In genomic region chr6:105691971-105692370, GRCh38 we compare ENCODE assay signal across 17 cellular contexts.
DNase-seq lines count a peak whose midpoint lies in the region; ATAC-seq and TF ChIP-seq lines count a peak whose summit lies in the region.
"Had no signal": no experiment of that assay in that cellular context is flagged by ENCODE, and none has a peak within 500 bp of the region (broad histone marks: within the 10 kb centered on the region; RNA-seq: fewer than 3 reads in every experiment).

No MANE protein-coding gene starts in this region.

- no peaks in the 10 kb centered on the region; the same call in 1 of the 2 replicates for H3K36me3 ChIP-seq in GM23338 (ENCODE audit: insufficient read depth)
- H3K36me3 ChIP-seq: SJSA1 had no signal

- peaks cover 32% of the 10 kb centered on the region for H3K9me3 Mint-ChIP-seq in activated CD4-positive, alpha-beta T cell treated with anti-CD3 and anti-CD28 coated beads, Interleukin-2, amount 10 ng/mL, durations not matched to agents 24 days and 14 days
- peaks cover 20% of the 10 kb centered on the region for H3K9me3 Mint-ChIP-seq in GM23338

- H3K9me2 ChIP-seq in GM23338 (ENCODE audit: insufficient read depth) = peaks cover 5% of the 10 kb centered on the region; the same call in 1 of the 2 replicates

- TF ChIP-seq CTCF in GM23338 (conservative IDR thresholded peaks at IDR 0.05; ENCODE audit: low read depth in 2 of 2) = no peak

- peaks cover 4% of the 10 kb centered on the region for H3K4me1 Mint-ChIP-seq in activated CD4-positive, alpha-beta T cell treated with anti-CD3 and anti-CD28 coated beads, Interleukin-2, amount 10 ng/mL, durations not matched to agents 24 days and 14 days
- H3K4me1 Mint-ChIP-seq in GM23338 = peaks cover 11% of the 10 kb centered on the region

- peaks cover 15% of the 10 kb centered on the region for H3K27me3 Mint-ChIP-seq in activated CD4-positive, alpha-beta T cell treated with anti-CD3 and anti-CD28 coated beads, Interleukin-2, amount 10 ng/mL, durations not matched to agents 24 days and 14 days
- peaks cover 6% of the 10 kb centered on the region for H3K27me3 Mint-ChIP-seq in GM23338 (ENCODE audit: insufficient read depth, low read depth, poor library complexity)

- H3K4me3 Mint-ChIP-seq in activated CD4-positive, alpha-beta T cell treated with anti-CD3 and anti-CD28 coated beads, Interleukin-2, amount 10 ng/mL, durations not matched to agents 24 days and 14 days = no peak overlapping the region
- H3K4me3 Mint-ChIP-seq in GM23338 = no peak overlapping the region
- H3K4me3 Mint-ChIP-seq: IgD-negative memory B cell had no signal

- no peak overlapping the region for H3K27ac ChIP-seq in GM23338 (ENCODE audit: low read depth)
- H3K27ac ChIP-seq: HL-60, KMS-11, PC-9, SJSA1 had no signal

- no peak overlapping the region for H3K4me2 ChIP-seq in GM23338
- H3K4me2 ChIP-seq: KMS-11, PC-9 had no signal

- H3K36me3 Mint-ChIP-seq in activated CD4-positive, alpha-beta T cell treated with anti-CD3 and anti-CD28 coated beads, Interleukin-2, amount 10 ng/mL, durations not matched to agents 24 days and 14 days (ENCODE audit: low read depth) = no peaks in the 10 kb centered on the region
- peaks cover 15% of the 10 kb centered on the region; the same call in 2 of the 3 replicates for H3K36me3 Mint-ChIP-seq in GM23338 (ENCODE audit: low read depth)
- H3K36me3 Mint-ChIP-seq: IgD-negative memory B cell had no signal

- no peaks in the 10 kb centered on the region for H3K79me2 ChIP-seq in GM23338 (replicated peaks; ENCODE audit: insufficient read depth)

- peaks cover 6% of the 10 kb centered on the region for H3K4me1 ChIP-seq in GM23338 (ENCODE audit: insufficient read depth)
- H3K4me1 ChIP-seq: SJSA1 had no signal

- no peaks in the 10 kb centered on the region for H3F3A ChIP-seq in GM23338 (replicated peaks; ENCODE audit: low read depth)

- intact Hi-C loops in activated CD4-positive, alpha-beta T cell treated with anti-CD3 and anti-CD28 coated beads, Interleukin-2, amount 10 ng/mL, durations not matched to agents 24 days and 14 days (cut with micrococcal nuclease) = no loop called here

- H2AFZ ChIP-seq in GM23338 = peak overlapping the region; percentile 44; the same call in 1 of the 2 replicates
- H2AFZ ChIP-seq: PC-9 had no signal

- H3K27ac Mint-ChIP-seq in activated CD4-positive, alpha-beta T cell treated with anti-CD3 and anti-CD28 coated beads, Interleukin-2, amount 10 ng/mL, durations not matched to agents 24 days and 14 days = no peak overlapping the region
- H3K27ac Mint-ChIP-seq in GM23338 = no peak overlapping the region
- H3K27ac Mint-ChIP-seq: IgD-negative memory B cell had no signal

- H3K27me3 ChIP-seq in GM23338 (ENCODE audit: insufficient read depth) = no peaks in the 10 kb centered on the region
- H3K27me3 ChIP-seq: SJSA1 had no signal

- peak; percentile 38 for DNase-seq in activated CD4-positive, alpha-beta T cell treated with anti-CD3 and anti-CD28 coated beads, Interleukin-2, amount 10 ng/mL, durations not matched to agents 24 days and 14 days
- DNase-seq in activated CD4-positive, alpha-beta T cell treated with anti-CD3 and anti-CD28 coated beads, Interleukin-2, amount 50 U/mL, for 4 hours = no peak
- DNase-seq in GM23338 (ENCODE audit: low spot score) = no peak
- peak; percentile 84 for DNase-seq in foreskin melanocyte
- DNase-seq in stimulated activated CD4-positive, alpha-beta T cell treated with anti-CD3 and anti-CD28 coated beads, Interleukin-1b, Interleukin-23, amount 100 ng/mL, for 48 hours = no peak
- DNase-seq: HCEC 1CT, NCI-H1048, NCI-H2029 treated with DMSO at 0.1 percent for 48 hours, PC-9, Right ventricle myocardium superior, RPMI8226 had no signal

- H3K4me3 ChIP-seq in GM23338 = no peak overlapping the region
- H3K4me3 ChIP-seq: PC-9, SJSA1 had no signal

- H4K20me1 ChIP-seq in GM23338 (replicated peaks; ENCODE audit: insufficient read depth) = no peaks in the 10 kb centered on the region

- ATAC-seq in GM23338 = no peak
- ATAC-seq in GM19328 (IDR thresholded peaks at IDR 0.05; ENCODE audit: unreplicated experiment) = no peak
- ATAC-seq in HG02798 (IDR thresholded peaks at IDR 0.05; ENCODE audit: poor library complexity, unreplicated experiment) = no peak

TF ChIP-seq in GM23338, 12 proteins besides CTCF, POLR2A, EP300 and RAD21 (continues in another document):
- no peak for TF ChIP-seq EZH2phosphoT487 (IDR thresholded peaks at IDR 0.05; ENCODE audit: unreplicated experiment)
- TF ChIP-seq STAT1 (IDR thresholded peaks at IDR 0.05; ENCODE audit: unreplicated experiment) = no peak
- no peak for TF ChIP-seq ZNF114 (CRISPR knock-in tag; IDR thresholded peaks at IDR 0.05)
- TF ChIP-seq, protein P1, sequence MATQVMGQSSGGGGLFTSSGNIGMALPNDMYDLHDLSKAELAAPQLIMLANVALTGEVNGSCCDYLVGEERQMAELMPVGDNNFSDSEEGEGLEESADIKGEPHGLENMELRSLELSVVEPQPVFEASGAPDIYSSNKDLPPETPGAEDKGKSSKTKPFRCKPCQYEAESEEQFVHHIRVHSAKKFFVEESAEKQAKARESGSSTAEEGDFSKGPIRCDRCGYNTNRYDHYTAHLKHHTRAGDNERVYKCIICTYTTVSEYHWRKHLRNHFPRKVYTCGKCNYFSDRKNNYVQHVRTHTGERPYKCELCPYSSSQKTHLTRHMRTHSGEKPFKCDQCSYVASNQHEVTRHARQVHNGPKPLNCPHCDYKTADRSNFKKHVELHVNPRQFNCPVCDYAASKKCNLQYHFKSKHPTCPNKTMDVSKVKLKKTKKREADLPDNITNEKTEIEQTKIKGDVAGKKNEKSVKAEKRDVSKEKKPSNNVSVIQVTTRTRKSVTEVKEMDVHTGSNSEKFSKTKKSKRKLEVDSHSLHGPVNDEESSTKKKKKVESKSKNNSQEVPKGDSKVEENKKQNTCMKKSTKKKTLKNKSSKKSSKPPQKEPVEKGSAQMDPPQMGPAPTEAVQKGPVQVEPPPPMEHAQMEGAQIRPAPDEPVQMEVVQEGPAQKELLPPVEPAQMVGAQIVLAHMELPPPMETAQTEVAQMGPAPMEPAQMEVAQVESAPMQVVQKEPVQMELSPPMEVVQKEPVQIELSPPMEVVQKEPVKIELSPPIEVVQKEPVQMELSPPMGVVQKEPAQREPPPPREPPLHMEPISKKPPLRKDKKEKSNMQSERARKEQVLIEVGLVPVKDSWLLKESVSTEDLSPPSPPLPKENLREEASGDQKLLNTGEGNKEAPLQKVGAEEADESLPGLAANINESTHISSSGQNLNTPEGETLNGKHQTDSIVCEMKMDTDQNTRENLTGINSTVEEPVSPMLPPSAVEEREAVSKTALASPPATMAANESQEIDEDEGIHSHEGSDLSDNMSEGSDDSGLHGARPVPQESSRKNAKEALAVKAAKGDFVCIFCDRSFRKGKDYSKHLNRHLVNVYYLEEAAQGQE (IDR thresholded peaks at IDR 0.05; ENCODE audit: unreplicated experiment) = no peak

Comparison
In these comparisons a context has a peak if more than half of its experiments do, and no peak if none do; other contexts are left out.
1. DNase-seq: peak in activated CD4-positive, alpha-beta T cell treated with anti-CD3 and anti-CD28 coated beads, Interleukin-2, amount 10 ng/mL, durations not matched to agents 24 days and 14 days (single experiment) and foreskin melanocyte (single experiment); none in activated CD4-positive, alpha-beta T cell treated with anti-CD3 and anti-CD28 coated beads, Interleukin-2, amount 50 U/mL, for 4 hours (0 of 2), GM23338 (single experiment) and stimulated activated CD4-positive, alpha-beta T cell treated with anti-CD3 and anti-CD28 coated beads, Interleukin-1b, Interleukin-23, amount 100 ng/mL, for 48 hours (single experiment).